20 cellular contexts compared by ENCODE assay signal in genomic region chr3:38964646-38965045, GRCh38.
"Had no signal": no experiment of that assay in that cellular context is flagged by ENCODE, and none has a peak within 500 bp of the region (broad histone marks: within the 10 kb centered on the region; RNA-seq: fewer than 3 reads in every experiment).

No MANE protein-coding gene starts in this region.

- H3K27ac Mint-ChIP-seq: mesothelial cell of epicardium; naive thymus-derived CD8-positive, alpha-beta T cell; nephron progenitor cell; neural progenitor cell; progenitor cell of endocrine pancreas; stimulated activated naive CD8-positive, alpha-beta T cell treated with anti-CD3 and anti-CD28 coated beads, Interleukin-15, Interleukin-2, amounts not matched to agents 100 ng/mL and 50 ng/mL, for 24 hours; type B pancreatic cell had no signal

- DNase-seq: islet precursor cell; left ventricle myocardium inferior; mesendoderm; naive thymus-derived CD8-positive, alpha-beta T cell; nephron progenitor cell; occipital lobe; ovary; right lobe of liver; stimulated activated CD4-positive, alpha-beta T cell treated with anti-CD3 and anti-CD28 coated beads, Interleukin-12 subunit alpha, Interleukin-12 subunit beta, amount 100 ng/mL, for 4 hours; stimulated activated CD4-positive, alpha-beta T cell treated with anti-CD3 and anti-CD28 coated beads, Interleukin-15, amount 100 ng/mL, for 24 hours; stimulated activated CD4-positive, alpha-beta T cell treated with anti-CD3 and anti-CD28 coated beads, Interleukin-2, amount 100 ng/mL, for 24 hours; stimulated activated CD4-positive, alpha-beta T cell treated with anti-CD3 and anti-CD28 coated beads, Interleukin-4, amount 100 ng/mL, for 1 hour; stimulated activated naive CD4-positive, alpha-beta T cell; tibial artery; uterus had no signal

- H3K4me3 Mint-ChIP-seq: mesothelial cell of epicardium; naive thymus-derived CD8-positive, alpha-beta T cell; nephron progenitor cell; neural progenitor cell; stimulated activated naive CD8-positive, alpha-beta T cell treated with anti-CD3 and anti-CD28 coated beads, Interleukin-15, Interleukin-2, amounts not matched to agents 100 ng/mL and 50 ng/mL, for 24 hours; type B pancreatic cell had no signal

- H3K9me3 Mint-ChIP-seq: mesothelial cell of epicardium; naive thymus-derived CD8-positive, alpha-beta T cell; nephron progenitor cell; neural progenitor cell; stimulated activated naive CD8-positive, alpha-beta T cell treated with anti-CD3 and anti-CD28 coated beads, Interleukin-15, Interleukin-2, amounts not matched to agents 100 ng/mL and 50 ng/mL, for 24 hours; type B pancreatic cell had no signal

- H3K27me3 Mint-ChIP-seq: progenitor cell of endocrine pancreas; stimulated activated naive CD8-positive, alpha-beta T cell treated with anti-CD3 and anti-CD28 coated beads, Interleukin-15, Interleukin-2, amounts not matched to agents 100 ng/mL and 50 ng/mL, for 24 hours; type B pancreatic cell had no signal

- ATAC-seq: naive thymus-derived CD8-positive, alpha-beta T cell; right lobe of liver had no signal

- H3K36me3 Mint-ChIP-seq: mesothelial cell of epicardium; naive thymus-derived CD8-positive, alpha-beta T cell; neural progenitor cell; type B pancreatic cell had no signal
